In the genomic region with DNA sequence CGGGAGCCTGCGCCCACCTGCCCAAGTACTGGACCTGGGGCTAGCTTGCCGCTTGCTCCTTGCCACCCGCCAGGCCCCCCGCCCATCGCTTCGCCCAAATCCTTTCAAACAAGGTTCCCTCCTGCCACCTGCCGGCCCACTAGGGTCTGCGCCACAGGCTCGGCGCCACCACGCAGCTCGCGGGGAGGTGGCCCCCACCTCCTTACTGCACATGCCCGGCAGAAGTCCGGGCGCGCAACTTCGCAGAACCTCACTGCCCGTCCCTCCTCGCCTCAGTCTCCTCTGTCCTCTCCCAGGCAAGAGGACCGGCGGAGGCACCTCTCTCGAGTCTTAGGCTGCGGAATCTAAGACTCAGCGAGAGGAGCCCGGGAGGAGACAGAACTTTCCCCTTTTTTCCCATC, we compare ENCODE assay signal across 8 cellular contexts.
DNase-seq lines count a peak whose midpoint lies in the region; ATAC-seq and TF ChIP-seq lines count a peak whose summit lies in the region.

No MANE protein-coding gene starts in this region.

- H3K27me3 ChIP-seq in OCI-LY1 (ENCODE audit: insufficient read depth, low read length) (no peaks in the 10 kb centered on the region), iPS-18a (ENCODE audit: control insufficient read depth, insufficient read depth, low read length) (peaks cover 35% of the 10 kb centered on the region)

- H2AFZ ChIP-seq in OCI-LY1 (ENCODE audit: low read length), result no peak overlapping the region

- H3K27ac ChIP-seq in OCI-LY1 (ENCODE audit: low read depth, low read length, poor library complexity, severe bottlenecking) (no peak overlapping the region), iPS-18a (ENCODE audit: low read length) (no peak overlapping the region)

- no peaks in the 10 kb centered on the region for H3F3A ChIP-seq in OCI-LY1 (ENCODE audit: insufficient read depth, low read length)

- H3K4me2 ChIP-seq in OCI-LY1 (ENCODE audit: low read length), result no peak overlapping the region

- TF ChIP-seq CTCF in OCI-LY1 (IDR thresholded peaks at IDR 0.05; ENCODE audit: low read length), result peak; percentile 44; the same call in 1 of the 2 replicates

- H4K20me1 ChIP-seq in OCI-LY1 (ENCODE audit: insufficient read depth, low read length), result no peaks in the 10 kb centered on the region

- H3K4me3 ChIP-seq in OCI-LY1 (ENCODE audit: low read depth, low read length, poor library complexity, severe bottlenecking) (no peak overlapping the region), iPS-18a (ENCODE audit: low read length) (peak overlapping the region; percentile 79)

- H3K9me3 ChIP-seq in OCI-LY1 (ENCODE audit: low read length), result no peaks in the 10 kb centered on the region
- H3K9me3 ChIP-seq in iPS-18a (ENCODE audit: control insufficient read depth, low read depth, low read length), result no peaks in the 10 kb centered on the region

- H3K36me3 ChIP-seq in OCI-LY1 (ENCODE audit: insufficient read depth, low read length), result peaks cover 19% of the 10 kb centered on the region
- no peaks in the 10 kb centered on the region for H3K36me3 ChIP-seq in iPS-18a (ENCODE audit: control insufficient read depth, low read depth, low read length)

- H3K9me2 ChIP-seq in OCI-LY1 (ENCODE audit: low read depth, low read length), result no peaks in the 10 kb centered on the region

- H3K4me1 ChIP-seq in OCI-LY1 (ENCODE audit: insufficient read depth, low read length, severe bottlenecking), result no peaks in the 10 kb centered on the region
- peaks cover 19% of the 10 kb centered on the region for H3K4me1 ChIP-seq in iPS-18a (ENCODE audit: control insufficient read depth, low read depth, low read length)

- no peaks in the 10 kb centered on the region for H3K79me2 ChIP-seq in OCI-LY1 (ENCODE audit: insufficient read depth, low read length)

- no peak for ATAC-seq in GM18873 (IDR thresholded peaks at IDR 0.05; ENCODE audit: low FRiP score, unreplicated experiment)

- H3K9ac ChIP-seq in OCI-LY1 (ENCODE audit: low read length), result no peak overlapping the region
- peak overlapping the region; percentile 71 for H3K9ac ChIP-seq in iPS-18a (ENCODE audit: low read length)

- peak; percentile 6 for DNase-seq in NCI-H1436 (lab: John Stamatoyannopoulos, UW)
- no peak for DNase-seq in NCI-H1436 treated with DMSO at 0.1 percent for 48 hours (lab: John Stamatoyannopoulos, UW)
- DNase-seq in activated naive CD8-positive, alpha-beta T cell treated with anti-CD3 and anti-CD28 coated beads, Interleukin-2, amount 50 U/mL, for 16 hours (ENCODE audit: low read depth, low spot score), result peak; percentile 22
- DNase-seq in stimulated activated CD4-positive, alpha-beta T cell treated with anti-CD3 and anti-CD28 coated beads, Interleukin-4, amount 100 ng/mL, for 1 hour, result peak; percentile 52
- no peak for DNase-seq in middle frontal gyrus (ENCODE audit: extremely low spot score, low spot score)

Comparison
In these comparisons a context has a peak if more than half of its experiments do, and no peak if none do; other contexts are left out.
1. DNase-seq: peak in NCI-H1436 (single experiment), activated naive CD8-positive, alpha-beta T cell treated with anti-CD3 and anti-CD28 coated beads, Interleukin-2, amount 50 U/mL, for 16 hours (single experiment) and stimulated activated CD4-positive, alpha-beta T cell treated with anti-CD3 and anti-CD28 coated beads, Interleukin-4, amount 100 ng/mL, for 1 hour (single experiment); none in NCI-H1436 treated with DMSO at 0.1 percent for 48 hours (single experiment) and middle frontal gyrus (single experiment).